ENCODE assay signal across 10 cellular contexts in genomic region chr3:62229908-62230307, GRCh38.
DNase-seq lines count a peak whose midpoint lies in the region; FAIRE-seq and TF ChIP-seq lines count a peak whose summit lies in the region.
"Had no signal": no experiment of that assay in that cellular context is flagged by ENCODE, and none has a peak within 500 bp of the region (broad histone marks: within the 10 kb centered on the region; RNA-seq: fewer than 3 reads in every experiment).

No MANE protein-coding gene starts in this region.

- no peaks in the 10 kb centered on the region for H3K9me3 Mint-ChIP-seq in mesothelial cell of epicardium
- H3K9me3 Mint-ChIP-seq: activated naive CD8-positive, alpha-beta T cell treated with anti-CD3 and anti-CD28 coated beads for 36 hours had no signal

- TF ChIP-seq CTCF in HL-60 (IDR thresholded peaks at IDR 0.05; ENCODE audit: insufficient read depth, low read length) (peak; percentile 4), kidney epithelial cell (IDR thresholded peaks at IDR 0.05; ENCODE audit: insufficient read depth, low read length, poor library complexity, severe bottlenecking) (peak; percentile 33), mesothelial cell of epicardium (IDR thresholded peaks at IDR 0.05; ENCODE audit: unreplicated experiment) (no peak)

- H3K27me3 ChIP-seq in HL-60 (ENCODE audit: insufficient read depth, poor library complexity, severe bottlenecking): no peaks in the 10 kb centered on the region
- H3K27me3 ChIP-seq in kidney epithelial cell (ENCODE audit: control insufficient read depth, insufficient read depth, low read length): no peaks in the 10 kb centered on the region
- H3K27me3 ChIP-seq in MG63: no peaks in the 10 kb centered on the region

- H3K27ac ChIP-seq in HL-60 (replicated peaks): no peak overlapping the region

- no peaks in the 10 kb centered on the region for H3K36me3 ChIP-seq in kidney epithelial cell (ENCODE audit: control insufficient read depth, insufficient read depth, low read length)
- H3K36me3 ChIP-seq in MG63: no peaks in the 10 kb centered on the region

- DNase-seq in DMS114 treated with DMSO at 0.1 percent for 48 hours (lab: John Stamatoyannopoulos, UW; ENCODE audit: unreplicated experiment): peak; percentile 2
- no peak for DNase-seq in HL-60 (ENCODE audit: low read depth in 1 of 2, low spot score in 1 of 2)
- DNase-seq in kidney epithelial cell (ENCODE audit: low read depth): no peak
- DNase-seq in mesothelial cell of epicardium (ENCODE audit: low spot score in 2 of 2, unreplicated experiment in 2 of 2): no peak
- DNase-seq in MG63: no peak
- DNase-seq in islet precursor cell: no peak
- DNase-seq in DMS79 treated with DMSO at 0.1 percent for 48 hours (lab: John Stamatoyannopoulos, UW): no peak
- DNase-seq: activated naive CD8-positive, alpha-beta T cell treated with anti-CD3 and anti-CD28 coated beads for 36 hours; NCI-H1436 treated with DMSO at 0.1 percent for 48 hours had no signal

- H3K27ac Mint-ChIP-seq in mesothelial cell of epicardium: no peak overlapping the region
- H3K27ac Mint-ChIP-seq: activated naive CD8-positive, alpha-beta T cell treated with anti-CD3 and anti-CD28 coated beads for 36 hours had no signal

- H3K4me3 Mint-ChIP-seq in mesothelial cell of epicardium: no peak overlapping the region
- H3K4me3 Mint-ChIP-seq: activated naive CD8-positive, alpha-beta T cell treated with anti-CD3 and anti-CD28 coated beads for 36 hours had no signal

- H3K27me3 Mint-ChIP-seq in mesothelial cell of epicardium (ENCODE audit: low read depth): no peaks in the 10 kb centered on the region

- peaks cover 3% of the 10 kb centered on the region for H3K4me1 Mint-ChIP-seq in mesothelial cell of epicardium
- H3K4me1 Mint-ChIP-seq: activated naive CD8-positive, alpha-beta T cell treated with anti-CD3 and anti-CD28 coated beads for 36 hours had no signal

- no peaks in the 10 kb centered on the region for H3K36me3 Mint-ChIP-seq in mesothelial cell of epicardium
- H3K36me3 Mint-ChIP-seq: activated naive CD8-positive, alpha-beta T cell treated with anti-CD3 and anti-CD28 coated beads for 36 hours had no signal

- H3K4me3 ChIP-seq in HL-60 (replicated peaks; ENCODE audit: insufficient read depth, low read length) (no peak overlapping the region), kidney epithelial cell (ENCODE audit: low read depth, low read length) (no peak overlapping the region), MG63 (no peak overlapping the region)

- FAIRE-seq in TTC549 (lab: Jason Lieb, UNC): peak; percentile 58

- no peaks in the 10 kb centered on the region for H3K9me3 ChIP-seq in MG63
